Comparison of ENCODE assay signal across 28 cellular contexts in the genomic region with DNA sequence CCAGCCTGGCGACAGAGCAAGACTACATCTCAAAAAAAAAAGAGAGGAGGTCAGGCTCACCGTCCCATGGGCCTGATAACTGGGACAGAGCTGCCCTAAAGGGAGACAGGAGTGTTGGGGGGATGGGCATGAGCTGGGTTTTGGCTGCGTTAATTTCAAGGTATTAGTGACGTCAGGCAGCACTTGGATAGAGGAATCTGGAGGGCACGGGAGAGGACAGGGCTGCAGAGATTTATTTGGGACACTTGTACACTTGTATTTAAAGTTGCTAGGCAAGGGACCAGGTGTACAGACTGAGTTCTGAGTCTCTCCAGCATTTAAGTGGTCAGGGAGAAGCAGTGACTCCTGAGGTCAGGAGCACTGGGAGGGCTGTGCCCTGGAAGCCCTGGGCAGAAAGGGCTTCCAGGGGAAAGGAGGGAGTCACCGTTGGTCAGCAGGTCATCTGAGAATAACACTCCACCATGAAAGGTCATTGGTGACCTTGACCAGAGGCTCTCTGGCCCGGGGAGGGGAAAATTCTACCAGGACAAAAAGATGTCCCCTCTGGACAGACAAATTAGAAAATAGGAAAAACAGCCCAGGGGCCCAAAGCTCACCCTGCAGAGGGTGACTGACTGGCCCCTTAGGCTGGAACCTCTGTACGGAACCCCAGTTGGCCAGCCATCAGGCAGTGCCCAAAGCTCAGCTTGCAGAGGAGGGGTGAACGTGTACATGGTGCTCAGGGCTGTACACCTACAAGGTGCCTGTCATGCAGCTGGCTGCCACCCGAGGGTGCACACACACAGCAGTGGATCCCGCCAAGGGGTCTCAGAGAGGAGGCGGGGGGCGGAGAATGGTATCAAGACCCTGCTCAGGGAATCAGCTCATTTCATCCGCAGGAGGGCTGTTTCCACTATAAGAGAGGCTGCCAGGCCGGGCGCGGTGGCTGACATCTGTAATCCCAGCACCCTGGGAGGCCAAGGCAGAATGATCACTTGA. TPM values are rescaled to one million over a fixed set of nuclear protein-coding genes. Genes with fewer than 3 reads are reported as not detected.
A peak's percentile ranks its signal among the peaks of the same experiment; 100 is the strongest.
DNase-seq lines count a peak whose midpoint lies in the region; ATAC-seq, FAIRE-seq and TF ChIP-seq lines count a peak whose summit lies in the region.
"Had no signal": no experiment of that assay in that cellular context is flagged by ENCODE, and none has a peak within 500 bp of the region (broad histone marks: within the 10 kb centered on the region; RNA-seq: fewer than 3 reads in every experiment).

No MANE protein-coding gene starts in this region.

- no peak for FAIRE-seq in small intestine (lab: Jason Lieb, UNC)
- FAIRE-seq: bronchial epithelial cell, GM12892 had no signal

- no peak overlapping the region for H3K4me2 ChIP-seq in neural progenitor cell
- H3K4me2 ChIP-seq: GM23338, KMS-11 had no signal

- H3K9ac ChIP-seq in neural progenitor cell, result no peak overlapping the region
- H3K9ac ChIP-seq: KMS-11 had no signal

- no peak overlapping the region for H3K4me3 Mint-ChIP-seq in natural killer cell treated with Interleukin-12 subunit alpha and Interleukin-12 subunit beta and Interleukin-15 and Interleukin-18, amount 100 ng/mL, for 72 hours
- H3K4me3 Mint-ChIP-seq in natural killer cell, result no peak overlapping the region
- H3K4me3 Mint-ChIP-seq in neural progenitor cell, result no peak overlapping the region
- H3K4me3 Mint-ChIP-seq: activated CD8-positive, alpha-beta T cell treated with anti-CD3 and anti-CD28 coated beads for 36 hours; GM23338; type B pancreatic cell had no signal

- H3K27ac ChIP-seq in left ventricle myocardium inferior (replicated peaks), result peak overlapping the region; percentile 88
- no peak overlapping the region for H3K27ac ChIP-seq in neural progenitor cell
- H3K27ac ChIP-seq in small intestine (ENCODE audit: low read depth in 1 of 2, low read length in 1 of 2), result no peak overlapping the region
- H3K27ac ChIP-seq: adrenal gland, KMS-11, stomach had no signal

- peaks cover 0 to 2% of the 10 kb centered on the region in 2 donors for H3K4me1 Mint-ChIP-seq in natural killer cell treated with Interleukin-12 subunit alpha and Interleukin-12 subunit beta and Interleukin-15 and Interleukin-18, amount 100 ng/mL, for 72 hours (ENCODE audit: low read depth in 2 of 2)
- H3K4me1 Mint-ChIP-seq in natural killer cell (peaks cover 0 to 9% of the 10 kb centered on the region in 2 donors), neural progenitor cell (peaks cover 12% of the 10 kb centered on the region)

- H3K4me3 ChIP-seq in left ventricle myocardium inferior, result no peak overlapping the region
- no peak overlapping the region for H3K4me3 ChIP-seq in neural progenitor cell
- H3K4me3 ChIP-seq in small intestine (ENCODE audit: low read depth in 1 of 2, low read length in 2 of 2), result no peak overlapping the region
- H3K4me3 ChIP-seq: adrenal gland, GM23338, mucosa of descending colon, stomach had no signal

- H3K36me3 ChIP-seq in left ventricle myocardium inferior (peaks cover 14% of the 10 kb centered on the region), neural progenitor cell (no peaks in the 10 kb centered on the region), small intestine (ENCODE audit: control insufficient read depth in 2 of 2, insufficient read depth in 2 of 2, low read length in 2 of 2) (peaks cover 0 to 2% of the 10 kb centered on the region in 2 donors)
- H3K36me3 ChIP-seq: BE2C had no signal

- peak; percentile 43 to 48 for ATAC-seq in natural killer cell treated with Interleukin-12 subunit alpha and Interleukin-12 subunit beta and Interleukin-15 and Interleukin-18, amount 100 ng/mL, for 72 hours
- ATAC-seq in natural killer cell (no peak), HG02678 (IDR thresholded peaks at IDR 0.05; ENCODE audit: unreplicated experiment) (no peak), GM18868 (IDR thresholded peaks at IDR 0.05; ENCODE audit: unreplicated experiment) (no peak)
- ATAC-seq: activated CD4-positive, CD25-positive, alpha-beta regulatory T cell treated with anti-CD3 and anti-CD28 coated beads, Interleukin-2, amount 50 U/mL, for 24 hours; activated CD8-positive, alpha-beta T cell treated with anti-CD3 and anti-CD28 coated beads for 36 hours; GM23338; left lobe of liver; mucosa of descending colon had no signal

- H3K79me2 ChIP-seq in neural progenitor cell (ENCODE audit: low read depth), result no peaks in the 10 kb centered on the region

- H4K20me1 ChIP-seq in neural progenitor cell (ENCODE audit: low read depth), result peaks cover 23% of the 10 kb centered on the region

- no peaks in the 10 kb centered on the region for H3K27me3 Mint-ChIP-seq in natural killer cell treated with Interleukin-12 subunit alpha and Interleukin-12 subunit beta and Interleukin-15 and Interleukin-18, amount 100 ng/mL, for 72 hours
- H3K27me3 Mint-ChIP-seq in natural killer cell (ENCODE audit: low read depth in 2 of 2) (no peaks in the 10 kb centered on the region), neural progenitor cell (ENCODE audit: insufficient read depth, low read depth) (peaks cover 3% of the 10 kb centered on the region)
- H3K27me3 Mint-ChIP-seq: activated CD8-positive, alpha-beta T cell treated with anti-CD3 and anti-CD28 coated beads for 36 hours; type B pancreatic cell had no signal

- no peaks in the 10 kb centered on the region for H3K9me3 Mint-ChIP-seq in natural killer cell treated with Interleukin-12 subunit alpha and Interleukin-12 subunit beta and Interleukin-15 and Interleukin-18, amount 100 ng/mL, for 72 hours
- H3K9me3 Mint-ChIP-seq in natural killer cell (no peaks in the 10 kb centered on the region), neural progenitor cell (no peaks in the 10 kb centered on the region)
- H3K9me3 Mint-ChIP-seq: activated CD8-positive, alpha-beta T cell treated with anti-CD3 and anti-CD28 coated beads for 36 hours; GM23338; type B pancreatic cell had no signal

- H2AFZ ChIP-seq in neural progenitor cell (replicated peaks), result no peak overlapping the region
- H2AFZ ChIP-seq: GM23338 had no signal

- no peaks in the 10 kb centered on the region for H3K27me3 ChIP-seq in left ventricle myocardium inferior (ENCODE audit: low read depth)
- H3K27me3 ChIP-seq in neural progenitor cell, result no peaks in the 10 kb centered on the region
- no peaks in the 10 kb centered on the region for H3K27me3 ChIP-seq in small intestine (ENCODE audit: control insufficient read depth in 2 of 2, insufficient read depth in 2 of 2, low read length in 2 of 2)
- H3K27me3 ChIP-seq: adrenal gland, BE2C, stomach had no signal

- WGBS in small intestine, 3 donors, result 86 to 88% (median 87%) methylated on average over 17 of the region's 17 CpGs

- no peak overlapping the region for H3K27ac Mint-ChIP-seq in natural killer cell treated with Interleukin-12 subunit alpha and Interleukin-12 subunit beta and Interleukin-15 and Interleukin-18, amount 100 ng/mL, for 72 hours
- H3K27ac Mint-ChIP-seq in natural killer cell (peak overlapping the region in 1 of 2 donors; percentile 53), neural progenitor cell (peak overlapping the region; percentile 85)
- H3K27ac Mint-ChIP-seq: activated CD8-positive, alpha-beta T cell treated with anti-CD3 and anti-CD28 coated beads for 36 hours; GM23338; type B pancreatic cell had no signal

- H3K9me3 ChIP-seq in left ventricle myocardium inferior (replicated peaks), result no peaks in the 10 kb centered on the region
- H3K9me3 ChIP-seq in neural progenitor cell (ENCODE audit: low read depth), result no peaks in the 10 kb centered on the region
- no peaks in the 10 kb centered on the region for H3K9me3 ChIP-seq in small intestine (ENCODE audit: control insufficient read depth, low read depth)
- H3K9me3 ChIP-seq: adrenal gland, BE2C, mucosa of descending colon, stomach had no signal

- intact Hi-C loops in natural killer cell (cut with micrococcal nuclease), result no loop called here
- intact Hi-C loops in left ventricle myocardium inferior (cut with micrococcal nuclease), result no loop called here

- H3F3A ChIP-seq in neural progenitor cell (ENCODE audit: low read depth), result no peaks in the 10 kb centered on the region

- no peaks in the 10 kb centered on the region for H3K36me3 Mint-ChIP-seq in natural killer cell treated with Interleukin-12 subunit alpha and Interleukin-12 subunit beta and Interleukin-15 and Interleukin-18, amount 100 ng/mL, for 72 hours
- H3K36me3 Mint-ChIP-seq in natural killer cell, result no peaks in the 10 kb centered on the region
- no peaks in the 10 kb centered on the region for H3K36me3 Mint-ChIP-seq in neural progenitor cell
- H3K36me3 Mint-ChIP-seq: type B pancreatic cell had no signal

- peaks cover 44% of the 10 kb centered on the region for H3K4me1 ChIP-seq in left ventricle myocardium inferior
- peaks cover 7% of the 10 kb centered on the region for H3K4me1 ChIP-seq in neural progenitor cell
- peaks cover 6% of the 10 kb centered on the region in 2 donors for H3K4me1 ChIP-seq in small intestine (ENCODE audit: control insufficient read depth in 2 of 2, insufficient read depth in 1 of 2, low read depth in 1 of 2, low read length in 1 of 2)
- H3K4me1 ChIP-seq: BE2C had no signal

- no peak for DNase-seq in natural killer cell treated with Interleukin-12 subunit alpha and Interleukin-12 subunit beta and Interleukin-15 and Interleukin-18, amount 100 ng/mL, for 72 hours (ENCODE audit: low spot score)
- DNase-seq in natural killer cell, result no peak
- DNase-seq in left ventricle myocardium inferior, result peak; percentile 52
- no peak for DNase-seq in neural progenitor cell (ENCODE audit: low spot score)
- DNase-seq in small intestine, result no peak
- DNase-seq in central memory CD4-positive, alpha-beta T cell, result no peak
- DNase-seq: activated CD8-positive, alpha-beta T cell treated with anti-CD3 and anti-CD28 coated beads for 36 hours; activated gamma-delta T cell treated with Interleukin-2 at 50 U/mL for 16 hours; BE2C; COR-L47; dermis blood vessel endothelial cell; head of caudate nucleus; NCI-H187; stimulated activated CD4-positive, alpha-beta T cell treated with anti-CD3 and anti-CD28 coated beads, Interleukin-12 subunit alpha, Interleukin-12 subunit beta, amount 100 ng/mL, for 4 hours; stimulated activated CD4-positive, alpha-beta T cell treated with anti-CD3 and anti-CD28 coated beads, Interleukin-4, amount 100 ng/mL, for 4 hours; stomach; T-helper 9 cell had no signal

- TF ChIP-seq CTCF in natural killer cell (IDR thresholded peaks at IDR 0.05) (no peak), left ventricle myocardium inferior (IDR thresholded peaks at IDR 0.05; ENCODE audit: borderline replicate concordance) (peak; percentile 8), neural progenitor cell (IDR thresholded peaks at IDR 0.05) (no peak)

RNA-seq across cellular contexts. Expression of gene CNNM3, which starts 23.0 kb away (rescaled TPM):
- total RNA-seq in natural killer cell treated with Interleukin-12 subunit alpha and Interleukin-12 subunit beta and Interleukin-15 and Interleukin-18, amount 100 ng/mL, for 72 hours, result 10 to 100 TPM; 15.7 to 32.9 TPM
- 10 to 100 TPM; 33.8 to 55.2 (median 45.6) TPM for total RNA-seq in natural killer cell
- 11.1 TPM for total RNA-seq in left ventricle myocardium inferior
- 11.1 and 20.2 TPM in 2 replicates for total RNA-seq in neural progenitor cell (ENCODE audit: low replicate concordance)
- polyA plus RNA-seq in small intestine, result 10 to 100 TPM in 1 of 3 donors, 1 to 10 TPM in 2; 5.7 to 15.8 (median 6.7) TPM

RNA-seq across cellular contexts. Expression of gene CNNM4, which starts 32.4 kb away (rescaled TPM):
- 1 to 10 TPM; 7.3 to 8.4 TPM for total RNA-seq in natural killer cell treated with Interleukin-12 subunit alpha and Interleukin-12 subunit beta and Interleukin-15 and Interleukin-18, amount 100 ng/mL, for 72 hours
- 10 to 100 TPM in 2 of 3 donors, 1 to 10 TPM in 1; 9.9 to 12.1 (median 10.7) TPM for total RNA-seq in natural killer cell
- 28.9 TPM for total RNA-seq in left ventricle myocardium inferior
- total RNA-seq in neural progenitor cell (ENCODE audit: low replicate concordance), result 15.5 and 24.4 TPM in 2 replicates
- polyA plus RNA-seq in small intestine, result 10 to 100 TPM in 1 of 3 donors, 1 to 10 TPM in 2; 1.6 to 10.7 (median 2.9) TPM

RNA-seq across cellular contexts. Expression of gene ANKRD23, which starts 50.8 kb away (rescaled TPM):
- 10 to 100 TPM in 1 of 2 donors, 1 to 10 TPM in 1; 7.4 to 12.9 TPM for total RNA-seq in natural killer cell treated with Interleukin-12 subunit alpha and Interleukin-12 subunit beta and Interleukin-15 and Interleukin-18, amount 100 ng/mL, for 72 hours
- total RNA-seq in natural killer cell, result 10 to 100 TPM in 2 of 3 donors, 1 to 10 TPM in 1; 8.3 to 11.2 (median 10.1) TPM
- 14.4 TPM for total RNA-seq in left ventricle myocardium inferior
- 10.8 and 11.4 TPM in 2 replicates for total RNA-seq in neural progenitor cell (ENCODE audit: low replicate concordance)
- 1 to 10 TPM; 2.2 to 3.8 (median 2.7) TPM for polyA plus RNA-seq in small intestine

RNA-seq across cellular contexts. Expression of gene LMAN2L, which starts 53.2 kb away (rescaled TPM):
- total RNA-seq in natural killer cell treated with Interleukin-12 subunit alpha and Interleukin-12 subunit beta and Interleukin-15 and Interleukin-18, amount 100 ng/mL, for 72 hours, result 1 to 10 TPM; 7.5 to 8.3 TPM
- total RNA-seq in natural killer cell (1 to 10 TPM; 4.0 to 7.9 (median 5.9) TPM), left ventricle myocardium inferior (27.9 TPM), neural progenitor cell (ENCODE audit: low replicate concordance) (25.9 and 39.8 TPM in 2 replicates)
- 10 to 100 TPM in 1 of 3 donors, 1 to 10 TPM in 2; 3.5 to 12.6 (median 4.0) TPM for polyA plus RNA-seq in small intestine

Comparison
In these comparisons a context has a peak if more than half of its experiments do, and no peak if none do; other contexts are left out.
1. ATAC-seq: peak in natural killer cell treated with Interleukin-12 subunit alpha and Interleukin-12 subunit beta and Interleukin-15 and Interleukin-18, amount 100 ng/mL, for 72 hours (2 of 2); none in natural killer cell (0 of 3), HG02678 (single experiment) and GM18868 (single experiment).